9 cellular contexts compared by ENCODE assay signal in the genomic region with DNA sequence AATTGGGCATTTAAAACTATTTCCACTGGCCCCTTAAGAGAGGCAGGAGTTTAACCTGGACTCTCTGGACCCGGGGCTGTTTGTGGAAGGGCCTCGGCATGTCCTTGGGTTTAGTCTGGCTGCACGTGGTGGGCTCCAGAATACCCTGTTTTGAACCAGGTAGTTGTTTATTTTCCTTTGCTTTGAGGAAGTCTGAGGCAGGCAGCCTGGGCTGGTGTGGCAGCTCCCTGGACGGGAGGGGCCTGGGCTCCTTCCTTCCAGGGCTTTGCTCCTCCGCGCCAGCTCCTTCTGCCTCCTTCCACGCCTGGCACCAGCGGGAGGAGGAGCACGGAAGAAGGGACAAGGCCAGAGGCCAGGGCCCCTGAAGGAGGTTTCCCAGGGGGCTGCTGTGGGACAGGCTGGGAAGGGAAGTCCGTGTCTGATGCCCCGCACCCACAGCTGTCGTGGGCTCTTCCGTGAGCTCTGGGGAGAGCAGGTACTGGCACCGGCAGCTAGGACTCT. TPM values are rescaled to one million over a fixed set of nuclear protein-coding genes. Genes with fewer than 3 reads are reported as not detected.
DNase-seq lines count a peak whose midpoint lies in the region; ATAC-seq and TF ChIP-seq lines count a peak whose summit lies in the region.
"Had no signal": no experiment of that assay in that cellular context is flagged by ENCODE, and none has a peak within 500 bp of the region (broad histone marks: within the 10 kb centered on the region; RNA-seq: fewer than 3 reads in every experiment).

No MANE protein-coding gene starts in this region.

- no peak for TF ChIP-seq CTCF in mucosa of descending colon (IDR thresholded peaks at IDR 0.05)
- TF ChIP-seq CTCF in upper lobe of right lung (IDR thresholded peaks at IDR 0.05): no peak

- peaks cover 20% of the 10 kb centered on the region for H3K36me3 Mint-ChIP-seq in activated naive CD4-positive, alpha-beta T cell treated with anti-CD3 and anti-CD28 coated beads, Interleukin-2, amount 10 ng/mL, durations not matched to agents 7 days and 5 days

- H3K27me3 ChIP-seq in upper lobe of right lung: no peaks in the 10 kb centered on the region
- H3K27me3 ChIP-seq: BE2C had no signal

- intact Hi-C loops in mucosa of descending colon (cut with DNase I, micrococcal nuclease) (no loop called here), upper lobe of right lung (cut with DNase I) (no loop called here)

- H3K27me3 Mint-ChIP-seq in activated naive CD4-positive, alpha-beta T cell treated with anti-CD3 and anti-CD28 coated beads, Interleukin-2, amount 10 ng/mL, durations not matched to agents 7 days and 5 days: no peaks in the 10 kb centered on the region

- H3K9me3 ChIP-seq in mucosa of descending colon: peaks cover 10% of the 10 kb centered on the region
- peaks cover 4% of the 10 kb centered on the region for H3K9me3 ChIP-seq in upper lobe of right lung

- peaks cover 15% of the 10 kb centered on the region for H3K4me1 ChIP-seq in mucosa of descending colon (ENCODE audit: low read depth)
- H3K4me1 ChIP-seq in upper lobe of right lung: peaks cover 25% of the 10 kb centered on the region

- CTCF ChIA-PET in activated naive CD4-positive, alpha-beta T cell treated with anti-CD3 and anti-CD28 coated beads, Interleukin-2, amount 10 ng/mL, durations not matched to agents 7 days and 5 days (lab: Charles Lee): interaction anchor here (1.4 kb wide), 1 partner anchor 10 kb away, joined by 5 read pairs; no protein-coding TSS in a partner anchor

- H3K4me3 ChIP-seq in mucosa of descending colon (no peak overlapping the region), upper lobe of right lung (peak overlapping the region; percentile 26)

- DNase-seq in activated naive CD4-positive, alpha-beta T cell treated with anti-CD3 and anti-CD28 coated beads, Interleukin-2, amount 10 ng/mL, durations not matched to agents 7 days and 5 days: no peak
- no peak for DNase-seq in activated naive CD4-positive, alpha-beta T cell treated with anti-CD3 and anti-CD28 coated beads, Interleukin-2, amount 50 U/mL, for 16 hours
- DNase-seq in dermis blood vessel endothelial cell: peak; percentile 45
- DNase-seq in mucosa of descending colon: peak in 2 of 3 donors; percentile 56 to 64
- DNase-seq in upper lobe of right lung: no peak
- no peak for DNase-seq in glomerular visceral epithelial cell (ENCODE audit: extremely low spot score)
- DNase-seq in activated CD8-positive, alpha-beta memory T cell treated with anti-CD3 and anti-CD28 coated beads, Interleukin-2, amount 50 U/mL, for 48 hours: no peak
- DNase-seq in ecto neural progenitor cell (ENCODE audit: low spot score): no peak

- H3K27ac ChIP-seq in upper lobe of right lung: peak overlapping the region; percentile 78

- H3K4me3 Mint-ChIP-seq in activated naive CD4-positive, alpha-beta T cell treated with anti-CD3 and anti-CD28 coated beads, Interleukin-2, amount 10 ng/mL, durations not matched to agents 7 days and 5 days: peak overlapping the region; percentile 24

- H3K27ac Mint-ChIP-seq in activated naive CD4-positive, alpha-beta T cell treated with anti-CD3 and anti-CD28 coated beads, Interleukin-2, amount 10 ng/mL, durations not matched to agents 7 days and 5 days: peak overlapping the region; percentile 74

- H3K36me3 ChIP-seq in mucosa of descending colon (ENCODE audit: low read depth): no peaks in the 10 kb centered on the region
- no peaks in the 10 kb centered on the region for H3K36me3 ChIP-seq in upper lobe of right lung
- H3K36me3 ChIP-seq: BE2C had no signal

- ATAC-seq in mucosa of descending colon (peak; percentile 82), upper lobe of right lung (peak; percentile 87)

- H3K9me3 Mint-ChIP-seq in activated naive CD4-positive, alpha-beta T cell treated with anti-CD3 and anti-CD28 coated beads, Interleukin-2, amount 10 ng/mL, durations not matched to agents 7 days and 5 days: peaks cover 8% of the 10 kb centered on the region

- H3K4me1 Mint-ChIP-seq in activated naive CD4-positive, alpha-beta T cell treated with anti-CD3 and anti-CD28 coated beads, Interleukin-2, amount 10 ng/mL, durations not matched to agents 7 days and 5 days: peaks cover 50% of the 10 kb centered on the region

RNA-seq across cellular contexts. Expression of a gene that starts 15.5 kb away (rescaled TPM):
- total RNA-seq in dermis blood vessel endothelial cell (23.5 and 36.4 TPM in 2 replicates), mucosa of descending colon (10 to 100 TPM; 24.4 to 36.0 (median 26.1) TPM), upper lobe of right lung (20.6 TPM)

RNA-seq across cellular contexts. Expression of a gene that starts 30.4 kb away (rescaled TPM):
- not detected in 2 replicates for total RNA-seq in dermis blood vessel endothelial cell
- total RNA-seq in mucosa of descending colon: under 1 TPM in 2 of 3 donors, not detected in 1; 0.05 to 0.25 TPM
- not detected for total RNA-seq in upper lobe of right lung

Comparison
In these comparisons a context has a peak if more than half of its experiments do, and no peak if none do; other contexts are left out.
1. DNase-seq: peak in dermis blood vessel endothelial cell (single experiment) and mucosa of descending colon (2 of 3); none in activated naive CD4-positive, alpha-beta T cell treated with anti-CD3 and anti-CD28 coated beads, Interleukin-2, amount 10 ng/mL, durations not matched to agents 7 days and 5 days (single experiment), activated naive CD4-positive, alpha-beta T cell treated with anti-CD3 and anti-CD28 coated beads, Interleukin-2, amount 50 U/mL, for 16 hours (single experiment), upper lobe of right lung (single experiment), glomerular visceral epithelial cell (single experiment), activated CD8-positive, alpha-beta memory T cell treated with anti-CD3 and anti-CD28 coated beads, Interleukin-2, amount 50 U/mL, for 48 hours (single experiment) and ecto neural progenitor cell (single experiment).